In genomic region chr6:93779086-93779858, GRCh38 we compare ENCODE assay signal across 12 cellular contexts.
DNase-seq lines count a peak whose midpoint lies in the region; ATAC-seq and TF ChIP-seq lines count a peak whose summit lies in the region.
"Had no signal": no experiment of that assay in that cellular context is flagged by ENCODE, and none has a peak within 500 bp of the region (broad histone marks: within the 10 kb centered on the region; RNA-seq: fewer than 3 reads in every experiment).

No MANE protein-coding gene starts in this region.

- intact Hi-C loops in left cardiac atrium (cut with DNase I): no loop called here
- intact Hi-C loops in mammary epithelial cell (cut with micrococcal nuclease): no loop called here

- no TSS peak for BruUV-seq in mammary epithelial cell (replicated peaks; lab: Mats Ljungman, UMichigan)

- DNase-seq in adipocyte (ENCODE audit: low read depth) (peak; percentile 33), left cardiac atrium (no peak), NCI-H1417 treated with DMSO at 0.1 percent for 48 hours (lab: John Stamatoyannopoulos, UW) (no peak), mammary epithelial cell (no peak)
- no peak for DNase-seq in stimulated activated CD4-positive, alpha-beta T cell treated with anti-CD3 and anti-CD28 coated beads, Interleukin-4, amount 100 ng/mL, for 1 hour
- DNase-seq: PC-3, small intestine, stomach had no signal

- no peak overlapping the region for H2AFZ ChIP-seq in neural cell (ENCODE audit: low read depth, low read length)
- H2AFZ ChIP-seq in mammary epithelial cell (ENCODE audit: low read depth, low read length): no peak overlapping the region

- H3K9me3 ChIP-seq in adipocyte (ENCODE audit: control insufficient read depth, low read length): no peaks in the 10 kb centered on the region
- H3K9me3 ChIP-seq in neural cell (ENCODE audit: low read length): no peaks in the 10 kb centered on the region
- no peaks in the 10 kb centered on the region for H3K9me3 ChIP-seq in mammary epithelial cell (replicated peaks; ENCODE audit: insufficient read depth, low read length)
- H3K9me3 ChIP-seq: BLaER1 treated with 17β-estradiol and CSF1 and Interleukin-3, amounts not matched to agents 10 nM and 100 nM; stomach had no signal

- H3F3A ChIP-seq in neural cell (ENCODE audit: insufficient read depth, low read length, poor library complexity, severe bottlenecking): no peaks in the 10 kb centered on the region

- dilution Hi-C loops in mammary epithelial cell (cut with HindIII; ENCODE audit: low sequenced_read_pairs): no loop called here

- H3K36me3 ChIP-seq in adipocyte (ENCODE audit: control insufficient read depth, insufficient read depth, low read length, severe bottlenecking) (no peaks in the 10 kb centered on the region), neural cell (ENCODE audit: insufficient read depth, low read length) (no peaks in the 10 kb centered on the region), mammary epithelial cell (ENCODE audit: insufficient read depth, low read length) (no peaks in the 10 kb centered on the region)
- H3K36me3 ChIP-seq: BLaER1 treated with 17β-estradiol and CSF1 and Interleukin-3, amounts not matched to agents 10 nM and 100 nM; stomach had no signal

- peak; percentile 14; the same call in 1 of the 2 replicates for TF ChIP-seq CTCF in C4-2B (conservative IDR thresholded peaks at IDR 0.05)
- peak; percentile 12 for TF ChIP-seq CTCF in neural cell (IDR thresholded peaks at IDR 0.05; ENCODE audit: poor library complexity, severe bottlenecking)
- no peak for TF ChIP-seq CTCF in mammary epithelial cell (conservative IDR thresholded peaks at IDR 0.05 in 1 of 2, IDR thresholded peaks at IDR 0.05 in 1 of 2; ENCODE audit: extremely low read depth in 1 of 2, insufficient read depth in 1 of 2, low read depth in 1 of 2, low read length in 2 of 2)

- no peaks in the 10 kb centered on the region for H3K9me2 ChIP-seq in neural cell (ENCODE audit: insufficient read depth, low read length)

- H3K27me3 ChIP-seq in adipocyte (replicated peaks; ENCODE audit: control insufficient read depth, insufficient read depth, low read length): no peaks in the 10 kb centered on the region
- H3K27me3 ChIP-seq in neural cell (ENCODE audit: insufficient read depth, low read depth, low read length): no peaks in the 10 kb centered on the region
- H3K27me3 ChIP-seq in mammary epithelial cell (ENCODE audit: insufficient read depth, low read length): no peaks in the 10 kb centered on the region
- H3K27me3 ChIP-seq: BLaER1 treated with 17β-estradiol and CSF1 and Interleukin-3, amounts not matched to agents 10 nM and 100 nM; stomach had no signal

- in situ Hi-C loops in mammary epithelial cell (cut with MboI; ENCODE audit: low sequenced_read_pairs in 2 of 2): no loop called here

- TF ChIP-seq RAD21 in neural cell (conservative IDR thresholded peaks at IDR 0.05): peak; percentile 19

- H3K4me2 ChIP-seq in neural cell (ENCODE audit: low read length) (no peak overlapping the region), mammary epithelial cell (ENCODE audit: insufficient read depth, low read depth, low read length) (no peak overlapping the region)

- peak overlapping the region; percentile 60 for H3K9ac ChIP-seq in adipocyte (ENCODE audit: low read length)
- no peak overlapping the region for H3K9ac ChIP-seq in neural cell (ENCODE audit: low read length)
- H3K9ac ChIP-seq in mammary epithelial cell (ENCODE audit: insufficient read depth, low read length): no peak overlapping the region
- H3K9ac ChIP-seq: BLaER1 treated with 17β-estradiol and CSF1 and Interleukin-3, amounts not matched to agents 10 nM and 100 nM had no signal

- H3K4me3 ChIP-seq in adipocyte (ENCODE audit: low read length) (peak overlapping the region; percentile 49), neural cell (ENCODE audit: low read length) (no peak overlapping the region), mammary epithelial cell (replicated peaks in 1 of 3; ENCODE audit: insufficient read depth in 1 of 3, low read depth in 2 of 3, low read length in 3 of 3) (no peak overlapping the region)
- H3K4me3 ChIP-seq: BLaER1 treated with 17β-estradiol and CSF1 and Interleukin-3, amounts not matched to agents 10 nM and 100 nM; stomach had no signal

- H3K27ac ChIP-seq in C4-2B (no peak overlapping the region), neural cell (ENCODE audit: low read length) (no peak overlapping the region), mammary epithelial cell (ENCODE audit: insufficient read depth, low read depth, low read length) (no peak overlapping the region)
- H3K27ac ChIP-seq: stomach had no signal

- ATAC-seq in left cardiac atrium: peak; percentile 97
- ATAC-seq in HG03457 (IDR thresholded peaks at IDR 0.05; ENCODE audit: unreplicated experiment): no peak
- ATAC-seq: PC-3 had no signal

- H3K4me1 ChIP-seq in adipocyte (ENCODE audit: control insufficient read depth, insufficient read depth, low read length) (peaks cover 17% of the 10 kb centered on the region), mammary epithelial cell (ENCODE audit: insufficient read depth, low read length) (no peaks in the 10 kb centered on the region)
- H3K4me1 ChIP-seq: stomach had no signal

- no peak for TF ChIP-seq EP300 in neural cell (conservative IDR thresholded peaks at IDR 0.05; ENCODE audit: poor library complexity, severe bottlenecking)

- H4K20me1 ChIP-seq in neural cell (ENCODE audit: insufficient read depth): no peaks in the 10 kb centered on the region
- no peaks in the 10 kb centered on the region for H4K20me1 ChIP-seq in mammary epithelial cell (ENCODE audit: insufficient read depth, low read length)
- H4K20me1 ChIP-seq: BLaER1 treated with 17β-estradiol and CSF1 and Interleukin-3, amounts not matched to agents 10 nM and 100 nM had no signal

- no peaks in the 10 kb centered on the region for H3K79me2 ChIP-seq in neural cell (replicated peaks; ENCODE audit: insufficient read depth, low read length)
- H3K79me2 ChIP-seq in mammary epithelial cell (ENCODE audit: insufficient read depth, low read length): no peaks in the 10 kb centered on the region

- CTCF ChIA-PET in mammary epithelial cell (lab: Charles Lee; ENCODE audit: low non-redundant PET): no interaction called here

- 68% methylated on average over 11 of the region's 12 CpGs for WGBS in mammary epithelial cell (ENCODE audit: low coverage, missing lambda C conversion rate)

TF ChIP-seq in neural cell, 6 proteins besides CTCF, POLR2A, EP300 and RAD21:
- no peak for TF ChIP-seq SMC3 (conservative IDR thresholded peaks at IDR 0.05; ENCODE audit: poor library complexity)
- TF ChIP-seq TAF1 (IDR thresholded peaks at IDR 0.05; ENCODE audit: low read depth): no peak
- TF ChIP-seq POLR2AphosphoS5 (IDR thresholded peaks at IDR 0.05): no peak
- TF ChIP-seq EZH2 (IDR thresholded peaks at IDR 0.05; ENCODE audit: borderline replicate concordance, insufficient read depth, low read length, poor library complexity, severe bottlenecking): no peak
- TF ChIP-seq MXI1 (conservative IDR thresholded peaks at IDR 0.05; ENCODE audit: poor library complexity, severe bottlenecking): no peak
- no peak for TF ChIP-seq REST (IDR thresholded peaks at IDR 0.05; ENCODE audit: borderline replicate concordance)

Comparison
In these comparisons a context has a peak if more than half of its experiments do, and no peak if none do; other contexts are left out.
1. CTCF ChIP-seq: peak in C4-2B (single experiment) and neural cell (single experiment); none in mammary epithelial cell (0 of 2).